ENCODE assay signal across 8 cellular contexts in the genomic region with DNA sequence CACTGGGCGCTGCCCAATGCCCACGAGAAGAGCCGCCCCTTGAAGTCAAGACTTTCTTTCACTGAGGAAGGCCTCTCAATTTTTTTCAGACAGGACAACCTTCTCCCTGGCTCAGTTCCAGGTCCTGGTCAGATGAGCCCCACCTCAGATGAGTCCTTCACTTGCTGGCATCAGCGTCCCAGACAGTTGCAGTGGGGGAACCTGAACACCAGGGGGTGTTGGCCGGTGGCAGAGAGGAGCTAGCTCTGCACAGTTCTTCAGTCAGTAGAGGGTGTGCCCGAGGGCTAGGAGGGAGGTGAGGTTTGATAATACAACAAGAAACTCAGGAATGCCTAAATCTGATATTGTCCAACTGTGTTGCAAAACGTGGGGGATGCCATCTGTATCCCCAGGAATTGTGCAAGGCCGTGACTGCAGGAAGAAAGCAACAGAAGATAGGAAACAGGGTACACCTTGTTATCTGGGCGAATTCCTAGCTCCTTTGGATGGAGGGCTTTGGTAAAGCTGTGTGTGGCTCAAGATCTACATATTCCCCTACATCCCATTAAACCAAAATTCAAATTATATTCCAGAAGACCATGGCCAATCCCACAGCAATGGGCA. TPM values are rescaled to one million over a fixed set of nuclear protein-coding genes. Genes with fewer than 3 reads are reported as not detected.
DNase-seq lines count a peak whose midpoint lies in the region; ATAC-seq and TF ChIP-seq lines count a peak whose summit lies in the region.

No MANE protein-coding gene starts in this region.

- intact Hi-C loops in breast epithelium (cut with DNase I; ENCODE audit: low total_unique reads), result no loop called here

- TF ChIP-seq POLR2A in breast epithelium (IDR thresholded peaks at IDR 0.05), result no peak

- H3K4me1 ChIP-seq in breast epithelium, result no peaks in the 10 kb centered on the region

- H3K9me3 ChIP-seq in WERI-Rb-1 (ENCODE audit: severe bottlenecking) (no peaks in the 10 kb centered on the region), breast epithelium (peaks cover 8 to 13% of the 10 kb centered on the region in 2 donors)

- no peak overlapping the region for H3K27ac ChIP-seq in HL-60 (replicated peaks)
- no peak overlapping the region for H3K27ac ChIP-seq in WERI-Rb-1
- no peak overlapping the region for H3K27ac ChIP-seq in breast epithelium

- H3K36me3 ChIP-seq in WERI-Rb-1 (no peaks in the 10 kb centered on the region), breast epithelium (no peaks in the 10 kb centered on the region)

- H3K27me3 ChIP-seq in HL-60 (ENCODE audit: insufficient read depth, poor library complexity, severe bottlenecking) (no peaks in the 10 kb centered on the region), WERI-Rb-1 (ENCODE audit: insufficient read depth, low read depth, severe bottlenecking) (peaks cover 74% of the 10 kb centered on the region), breast epithelium (no peaks in the 10 kb centered on the region)

- ATAC-seq in GM19463 (IDR thresholded peaks at IDR 0.05; ENCODE audit: unreplicated experiment), result no peak

- H3K4me3 ChIP-seq in HL-60 (replicated peaks; ENCODE audit: insufficient read depth, low read length), result no peak overlapping the region
- H3K4me3 ChIP-seq in WERI-Rb-1 (ENCODE audit: low read depth, low read length), result no peak overlapping the region
- no peak overlapping the region for H3K4me3 ChIP-seq in breast epithelium

- peak; percentile 92 for TF ChIP-seq CTCF in GM12873 (IDR thresholded peaks at IDR 0.05; ENCODE audit: insufficient read depth, low read depth, low read length, missing control alignments)
- TF ChIP-seq CTCF in HL-60 (IDR thresholded peaks at IDR 0.05; ENCODE audit: insufficient read depth, low read length), result peak; percentile 71
- peak; percentile 79 for TF ChIP-seq CTCF in WERI-Rb-1 (IDR thresholded peaks at IDR 0.05; ENCODE audit: low read depth, low read length)
- peak in 2 of 3 donors; percentile 33 to 39 for TF ChIP-seq CTCF in breast epithelium (IDR thresholded peaks at IDR 0.05)

- DNase-seq in HL-60 (ENCODE audit: low read depth in 1 of 2, low spot score in 1 of 2) (peak; percentile 65 to 80), WERI-Rb-1 (peak; percentile 50), breast epithelium (ENCODE audit: low spot score in 2 of 2) (peak in 1 of 2 donors; percentile 56), lung microvascular endothelial cell (ENCODE audit: low read depth in 2 of 2) (peak; percentile 61 to 63), COR-L47 (lab: John Stamatoyannopoulos, UW) (no peak)
- DNase-seq in stimulated activated CD8-positive, alpha-beta memory T cell treated with anti-CD3 and anti-CD28 coated beads, Interleukin-7, amount 100 ng/mL, for 48 hours (ENCODE audit: extremely low read depth in 1 of 2, low read depth in 1 of 2), result peak; percentile 49 to 64

RNA-seq across cellular contexts. Expression of a gene that starts 34.3 kb away (rescaled TPM):
- total RNA-seq in breast epithelium (not detected), lung microvascular endothelial cell (not detected in 2 replicates)

Comparison
In these comparisons a context has a peak if more than half of its experiments do, and no peak if none do; other contexts are left out.
1. CTCF ChIP-seq: peak in every context shown above with its lines; median percentile 92 in GM12873; 79 in WERI-Rb-1; 71 in HL-60; 36 in breast epithelium.